ENCODE assay signal across 26 cellular contexts in genomic region chrX:123201720-123202119, GRCh38. TPM values are rescaled to one million over a fixed set of nuclear protein-coding genes. Genes with fewer than 3 reads are reported as not detected.
DNase-seq lines count a peak whose midpoint lies in the region; ATAC-seq and TF ChIP-seq lines count a peak whose summit lies in the region.
"Had no signal": no experiment of that assay in that cellular context is flagged by ENCODE, and none has a peak within 500 bp of the region (broad histone marks: within the 10 kb centered on the region; RNA-seq: fewer than 3 reads in every experiment).

No MANE protein-coding gene starts in this region.

- H3K9me3 ChIP-seq in adrenal gland (replicated peaks in 1 of 3), result no peaks in the 10 kb centered on the region
- no peaks in the 10 kb centered on the region for H3K9me3 ChIP-seq in right lobe of liver
- H3K9me3 ChIP-seq: BLaER1, Caco-2, Peyer's patch had no signal

- peak overlapping the region in 3 of 5 donors; percentile 33 to 46 (median 35) for H3K27ac ChIP-seq in adrenal gland
- H3K27ac ChIP-seq in right lobe of liver, result no peak overlapping the region
- H3K27ac ChIP-seq: BLaER1, GM23248, HL-60, Peyer's patch had no signal

- ATAC-seq in right lobe of liver (peak; percentile 70 to 96 (median 77)), HG03342 (IDR thresholded peaks at IDR 0.05; ENCODE audit: unreplicated experiment) (no peak)
- ATAC-seq: Right ventricle myocardium inferior had no signal

- TF ChIP-seq CTCF in adrenal gland (IDR thresholded peaks at IDR 0.05) (no peak), fibroblast of villous mesenchyme (IDR thresholded peaks at IDR 0.05; ENCODE audit: insufficient read depth, low read depth, low read length) (no peak), right lobe of liver (IDR thresholded peaks at IDR 0.05) (no peak)

- no peaks in the 10 kb centered on the region for H3K4me1 ChIP-seq in adrenal gland (replicated peaks in 1 of 2)
- no peaks in the 10 kb centered on the region for H3K4me1 ChIP-seq in right lobe of liver
- H3K4me1 ChIP-seq: BLaER1, Caco-2, Peyer's patch had no signal

- peak; percentile 23 for DNase-seq in EH (ENCODE audit: low read depth)
- DNase-seq in adrenal gland, result peak; percentile 52 to 79 (median 71)
- peak; percentile 11 for DNase-seq in fibroblast of villous mesenchyme (ENCODE audit: low read depth)
- DNase-seq in right lobe of liver, result peak in 2 of 3 donors; percentile 44 to 47
- DNase-seq in SIG-M5 treated with dmso at 0.1 percent for 504 hours (lab: John Stamatoyannopoulos, UW; ENCODE audit: unreplicated experiment), result no peak
- no peak for DNase-seq in stimulated activated CD4-positive, alpha-beta T cell treated with anti-CD3 and anti-CD28 coated beads, Interleukin-2, amount 100 ng/mL, for 24 hours
- DNase-seq: Caco-2; CD4-positive, alpha-beta T cell; DMS 273 treated with DMSO at 0.1 percent for 48 hours; GM23248; H9; HFFc6; IMR-90; MV-4-11; NCI-H1105 treated with DMSO at 0.1 percent for 48 hours; NCI-H1694; NCI-H2081 treated with DMSO at 0.1 percent for 48 hours; NCI-H446; NK-92 treated with Interleukin-12 subunit alpha and Interleukin-12 subunit beta, amount 100 ng/mL, for 24 hours; Peyer's patch had no signal

- H3K27me3 ChIP-seq in adrenal gland (no peaks in the 10 kb centered on the region), right lobe of liver (peaks cover 0 to 3% of the 10 kb centered on the region in 2 donors)
- H3K27me3 ChIP-seq: Peyer's patch had no signal

- no peaks in the 10 kb centered on the region for H3K36me3 ChIP-seq in adrenal gland (replicated peaks in 1 of 2)
- no peaks in the 10 kb centered on the region for H3K36me3 ChIP-seq in right lobe of liver
- H3K36me3 ChIP-seq: BLaER1, Peyer's patch had no signal

- no peak for TF ChIP-seq POLR2A in adrenal gland (IDR thresholded peaks at IDR 0.05)
- TF ChIP-seq POLR2A in right lobe of liver (IDR thresholded peaks at IDR 0.05), result no peak

- WGBS in adrenal gland, 4 donors, result 27 to 46% (median 42%) methylated on average over 5 of the region's 5 CpGs
- WGBS in right lobe of liver (ENCODE audit: insufficient coverage, low coverage, low lambda C conversion rate, missing lambda C conversion rate), result 27% methylated on average over 5 of the region's 5 CpGs

- intact Hi-C loops in adrenal gland (cut with DNase I), result no loop called here
- intact Hi-C loops in right lobe of liver (cut with DNase I), result no loop called here

- H3K4me3 ChIP-seq in adrenal gland (no peak overlapping the region), fibroblast of villous mesenchyme (ENCODE audit: low read depth, low read length) (no peak overlapping the region), right lobe of liver (no peak overlapping the region)
- H3K4me3 ChIP-seq: BLaER1, GM23248, Peyer's patch had no signal

RNA-seq across cellular contexts. Expression of gene GRIA3, which starts 17.6 kb away (rescaled TPM):
- total RNA-seq in adrenal gland (10 to 100 TPM in 7 of 8 donors, 1 to 10 TPM in 1; 9.1 to 51.9 (median 24.2) TPM), fibroblast of villous mesenchyme (8.1 and 19.4 TPM in 2 replicates), right lobe of liver (1 to 10 TPM in 5 of 6 experiments, under 1 TPM in 1; 0.93 to 6.4 (median 4.1) TPM)
- polyA plus RNA-seq in adrenal gland, result 10 to 100 TPM; 14.7 to 30.2 (median 15.0) TPM
- total RNA-seq: Caco-2; CD4-positive, alpha-beta T cell; HT-29; IMR-90; SK-MEL-5 had no signal
- polyA plus RNA-seq: IMR-90 had no signal

Comparison
In these comparisons a context has a peak if more than half of its experiments do, and no peak if none do; other contexts are left out.
1. DNase-seq: peak in EH (single experiment), adrenal gland (7 of 7), fibroblast of villous mesenchyme (single experiment) and right lobe of liver (2 of 3); none in SIG-M5 treated with dmso at 0.1 percent for 504 hours (single experiment) and stimulated activated CD4-positive, alpha-beta T cell treated with anti-CD3 and anti-CD28 coated beads, Interleukin-2, amount 100 ng/mL, for 24 hours (0 of 2).
2. H3K27ac ChIP-seq: peak in adrenal gland (3 of 5); none in right lobe of liver (0 of 3).